Comparison of ENCODE assay signal across 10 cellular contexts in genomic region chr5:154829589-154830218, GRCh38. TPM values are rescaled to one million over a fixed set of nuclear protein-coding genes. Genes with fewer than 3 reads are reported as not detected.
DNase-seq lines count a peak whose midpoint lies in the region; ATAC-seq, FAIRE-seq and TF ChIP-seq lines count a peak whose summit lies in the region.
"Had no signal": no experiment of that assay in that cellular context is flagged by ENCODE, and none has a peak within 500 bp of the region (broad histone marks: within the 10 kb centered on the region; RNA-seq: fewer than 3 reads in every experiment).

No MANE protein-coding gene starts in this region.

- no peaks in the 10 kb centered on the region for H3K9me3 ChIP-seq in A549
- H3K9me3 ChIP-seq in MG63: no peaks in the 10 kb centered on the region
- H3K9me3 ChIP-seq: SJSA1 had no signal

- ATAC-seq in A549: peak; percentile 43 to 45
- ATAC-seq in left colon: peak; percentile 88

- no peak overlapping the region for H3K4me3 ChIP-seq in A549
- no peak overlapping the region for H3K4me3 ChIP-seq in MG63
- H3K4me3 ChIP-seq: SJSA1 had no signal

- CTCF ChIA-PET in A549 (lab: Yijun Ruan, JAX): interaction anchor here (1.0 to 1.2 kb wide), 3 partner anchors 21 to 179 kb away, joined by 3 to 4 read pairs (median 4); partner anchors contain the start of gene FAXDC2

- no peak for TF ChIP-seq CTCF in A549 (IDR thresholded peaks at IDR 0.05)

- peaks cover 44% of the 10 kb centered on the region for H3K4me1 Mint-ChIP-seq in activated T-cell treated with anti-CD3 and anti-CD28 coated beads, Interleukin-2, amount 50 U/mL, for 24 hours (ENCODE audit: low read depth)

- H3K4me1 ChIP-seq in A549: peaks cover 29% of the 10 kb centered on the region
- H3K4me1 ChIP-seq: SJSA1 had no signal

- no peaks in the 10 kb centered on the region for H3K27me3 Mint-ChIP-seq in activated T-cell treated with anti-CD3 and anti-CD28 coated beads, Interleukin-2, amount 50 U/mL, for 24 hours

- DNase-seq in A549 (ENCODE audit: low read depth in 1 of 2, low spot score in 1 of 2): peak in 1 of 2 experiments; percentile 50
- peak; percentile 15 for DNase-seq in MG63
- DNase-seq in activated T-cell treated with anti-CD3 and anti-CD28 coated beads, Interleukin-2, amount 50 U/mL, for 24 hours: peak; percentile 49
- peak; percentile 57 to 77 for DNase-seq in left colon
- no peak for DNase-seq in 8988T
- no peak for DNase-seq in NCI-H82 (lab: John Stamatoyannopoulos, UW)
- no peak for DNase-seq in posterior vena cava (ENCODE audit: low spot score)
- no peak for DNase-seq in NCI-H1694 (lab: John Stamatoyannopoulos, UW)

- peak overlapping the region; percentile 86 for H3K27ac Mint-ChIP-seq in activated T-cell treated with anti-CD3 and anti-CD28 coated beads, Interleukin-2, amount 50 U/mL, for 24 hours

- H3K36me3 Mint-ChIP-seq in activated T-cell treated with anti-CD3 and anti-CD28 coated beads, Interleukin-2, amount 50 U/mL, for 24 hours (ENCODE audit: low read depth): peaks cover 71% of the 10 kb centered on the region

- H3K9me3 Mint-ChIP-seq in activated T-cell treated with anti-CD3 and anti-CD28 coated beads, Interleukin-2, amount 50 U/mL, for 24 hours: no peaks in the 10 kb centered on the region

- peaks cover 62% of the 10 kb centered on the region for H3K36me3 ChIP-seq in MG63

- 52% methylated on average over 4 of the region's 4 CpGs for WGBS in A549 (ENCODE audit: missing lambda C conversion rate)

- no peak overlapping the region for H3K4me3 Mint-ChIP-seq in activated T-cell treated with anti-CD3 and anti-CD28 coated beads, Interleukin-2, amount 50 U/mL, for 24 hours

- no peak for TF ChIP-seq RAD21 in A549 (conservative IDR thresholded peaks at IDR 0.05 in 1 of 2, IDR thresholded peaks at IDR 0.05 in 1 of 2)

- H3K27me3 ChIP-seq in MG63: no peaks in the 10 kb centered on the region
- H3K27me3 ChIP-seq: SJSA1 had no signal

- POLR2A ChIA-PET in A549 (lab: Yijun Ruan, JAX): interaction anchor here (1.4 kb wide), 1 partner anchor 27 kb away, joined by 5 read pairs; no protein-coding TSS in a partner anchor

- peak overlapping the region; percentile 20 to 46; a peak in 3 of 6 replicates for H3K27ac ChIP-seq in A549
- H3K27ac ChIP-seq: SJSA1 had no signal

- no peak for TF ChIP-seq EP300 in A549 (IDR thresholded peaks at IDR 0.05)

- intact Hi-C loops in left colon (cut with DNase I, micrococcal nuclease) (no loop called here), posterior vena cava (cut with DNase I) (loop anchor here in 1 of 2 donors (5.0 kb wide), 1 partner anchor 1658 kb away; no protein-coding TSS in a partner anchor)

- H3K4me2 ChIP-seq in A549: peak overlapping the region; percentile 34; the same call in 2 of the 3 replicates

- FAIRE-seq in A549 (lab: Jason Lieb, UNC): no peak
- FAIRE-seq: GM19239 had no signal

- TF ChIP-seq POLR2A in A549 (IDR thresholded peaks at IDR 0.05; ENCODE audit: low read length): no peak

TF ChIP-seq in A549, 52 proteins besides CTCF, POLR2A, EP300 and RAD21:
- TF ChIP-seq KDM5A (IDR thresholded peaks at IDR 0.05): no peak
- TF ChIP-seq ZNF302 (CRISPR knock-in tag; IDR thresholded peaks at IDR 0.05): no peak
- no peak for TF ChIP-seq BHLHE40 (IDR thresholded peaks at IDR 0.05; ENCODE audit: low read depth, low read length)
- TF ChIP-seq JUNB (IDR thresholded peaks at IDR 0.05): no peak
- TF ChIP-seq, protein P1, sequence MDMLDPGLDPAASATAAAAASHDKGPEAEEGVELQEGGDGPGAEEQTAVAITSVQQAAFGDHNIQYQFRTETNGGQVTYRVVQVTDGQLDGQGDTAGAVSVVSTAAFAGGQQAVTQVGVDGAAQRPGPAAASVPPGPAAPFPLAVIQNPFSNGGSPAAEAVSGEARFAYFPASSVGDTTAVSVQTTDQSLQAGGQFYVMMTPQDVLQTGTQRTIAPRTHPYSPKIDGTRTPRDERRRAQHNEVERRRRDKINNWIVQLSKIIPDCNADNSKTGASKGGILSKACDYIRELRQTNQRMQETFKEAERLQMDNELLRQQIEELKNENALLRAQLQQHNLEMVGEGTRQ (IDR thresholded peaks at IDR 0.05): no peak
- TF ChIP-seq CBX8 (IDR thresholded peaks at IDR 0.05): no peak
- no peak for TF ChIP-seq RARB (CRISPR knock-in tag; IDR thresholded peaks at IDR 0.05)
- no peak for TF ChIP-seq CEBPB (IDR thresholded peaks at IDR 0.05)
- no peak for TF ChIP-seq ZC3H11A (IDR thresholded peaks at IDR 0.05)
- TF ChIP-seq HEYL (CRISPR knock-in tag; IDR thresholded peaks at IDR 0.05): no peak

RNA-seq across cellular contexts. Expression of gene FAXDC2, which starts 20.7 kb away (rescaled TPM):
- polyA plus RNA-seq in A549 (2011; rRNA removed) (0.94 and 1.6 TPM in 2 replicates), A549 (2017; fragmentation: RNase III; extraction: RNeasy Plus Mini Kit Qiagen cat#74134 plus additional on column Dnase treatment) (0.14 to 0.42 TPM (median 0.33 TPM) in 3 replicates)
- polyA plus RNA-seq in A549 (2012; cell fraction: cytosol; rRNA removed): 0.13 and 0.17 TPM in 2 replicates
- polyA plus RNA-seq in A549 (2012; cell fraction: nucleus; rRNA removed): 0.04 and 0.10 TPM in 2 replicates
- polyA minus RNA-seq in A549 (2011; rRNA and poly(A)+ RNA removed): 0.68 and 2.6 TPM in 2 replicates
- 0.54 TPM in 1 of 2 replicates, not detected in the other for total RNA-seq in MG63 (2014; rRNA removed; shearing (Covaris generic); ENCODE audit: low replicate concordance)
- total RNA-seq in left colon (10 to 100 TPM; 12.0 to 36.6 TPM), posterior vena cava (10 to 100 TPM; 19.2 to 30.1 TPM)

RNA-seq across cellular contexts. Expression of gene CNOT8, which starts 28.7 kb away (rescaled TPM):
- polyA plus RNA-seq in A549 (2011; rRNA removed): 49.8 and 52.7 TPM in 2 replicates
- 26.9 and 29.5 TPM in 2 replicates for polyA plus RNA-seq in A549 (2012; cell fraction: cytosol; rRNA removed)
- polyA plus RNA-seq in A549 (2012; cell fraction: nucleus; rRNA removed): 19.7 and 28.3 TPM in 2 replicates
- polyA plus RNA-seq in A549 (2017; fragmentation: RNase III; extraction: RNeasy Plus Mini Kit Qiagen cat#74134 plus additional on column Dnase treatment): 35.7 to 41.2 TPM (median 40.6 TPM) in 3 replicates
- 24.7 and 27.5 TPM in 2 replicates for polyA minus RNA-seq in A549 (2011; rRNA and poly(A)+ RNA removed)
- 67.0 and 70.7 TPM in 2 replicates for total RNA-seq in MG63 (2014; rRNA removed; shearing (Covaris generic); ENCODE audit: low replicate concordance)
- total RNA-seq in left colon: 10 to 100 TPM; 50.6 to 58.7 TPM
- total RNA-seq in posterior vena cava: 10 to 100 TPM; 46.5 to 47.1 TPM

Comparison
In these comparisons a context has a peak if more than half of its experiments do, and no peak if none do; other contexts are left out.
1. DNase-seq: peak in MG63 (single experiment), activated T-cell treated with anti-CD3 and anti-CD28 coated beads, Interleukin-2, amount 50 U/mL, for 24 hours (single experiment) and left colon (2 of 2); none in 8988T (single experiment), NCI-H82 (single experiment), posterior vena cava (single experiment) and NCI-H1694 (single experiment).